In the genomic region with DNA sequence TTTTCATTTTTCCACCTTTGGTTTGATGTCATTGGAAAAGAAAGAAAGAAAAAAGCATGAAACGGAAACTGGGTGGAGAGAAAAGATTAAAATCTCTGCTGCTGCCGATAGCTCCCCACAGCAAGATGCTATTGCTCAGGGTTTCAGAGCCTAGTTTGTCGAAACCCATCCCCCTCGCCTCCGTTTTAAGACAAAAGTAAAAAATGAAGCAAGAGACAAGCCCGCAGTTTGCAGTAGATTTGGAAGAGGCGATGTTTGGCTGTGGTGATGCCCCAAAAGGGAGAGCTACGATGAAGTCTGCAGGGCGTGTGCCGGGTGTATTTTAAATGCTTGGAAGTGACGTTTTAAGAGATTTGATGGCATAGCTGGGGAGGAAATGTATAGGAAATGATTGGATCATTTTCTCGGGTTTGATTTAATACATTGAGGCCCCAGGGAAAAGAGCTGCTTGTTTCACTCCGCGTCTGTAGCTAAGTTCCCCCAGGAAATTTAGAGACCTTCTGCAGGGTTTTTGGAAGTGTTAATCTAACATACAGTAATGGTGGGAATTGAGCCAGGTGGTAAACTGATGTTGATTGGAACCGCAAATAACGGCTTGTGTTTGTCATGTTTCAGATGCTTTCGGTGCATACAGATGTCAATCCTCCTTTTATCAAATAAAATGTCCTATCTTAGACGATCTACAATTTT, we compare ENCODE assay signal across 7 cellular contexts. TPM values are rescaled to one million over a fixed set of nuclear protein-coding genes. Genes with fewer than 3 reads are reported as not detected.
A peak's percentile ranks its signal among the peaks of the same experiment; 100 is the strongest.
DNase-seq lines count a peak whose midpoint lies in the region; ATAC-seq and TF ChIP-seq lines count a peak whose summit lies in the region.

No MANE protein-coding gene starts in this region.

- TF ChIP-seq CTCF in GM06990 (IDR thresholded peaks at IDR 0.05; ENCODE audit: insufficient read depth, low read length, poor library complexity, severe bottlenecking) (no peak), foreskin keratinocyte (conservative IDR thresholded peaks at IDR 0.05) (no peak), osteoblast (IDR thresholded peaks at IDR 0.05; ENCODE audit: extremely low read depth, low read depth, low read length) (no peak)

- no peaks in the 10 kb centered on the region for H3K27me3 Mint-ChIP-seq in activated CD8-positive, alpha-beta T cell treated with anti-CD3 and anti-CD28 coated beads, Interleukin-2, amount 10 ng/mL, durations not matched to agents 7 days and 5 days (ENCODE audit: low read depth)

- H3K4me1 Mint-ChIP-seq in activated CD8-positive, alpha-beta T cell treated with anti-CD3 and anti-CD28 coated beads, Interleukin-2, amount 10 ng/mL, durations not matched to agents 7 days and 5 days (ENCODE audit: low read depth) = peaks cover 72% of the 10 kb centered on the region

- H3K27ac Mint-ChIP-seq in activated CD8-positive, alpha-beta T cell treated with anti-CD3 and anti-CD28 coated beads, Interleukin-2, amount 10 ng/mL, durations not matched to agents 7 days and 5 days = peak overlapping the region; percentile 93

- peak overlapping the region; percentile 100 for H2AFZ ChIP-seq in osteoblast (ENCODE audit: low read length)

- peak overlapping the region; percentile 83 for H3K27ac ChIP-seq in foreskin keratinocyte
- peak overlapping the region; percentile 88 for H3K27ac ChIP-seq in osteoblast (ENCODE audit: low read depth, low read length)

- H3K79me2 ChIP-seq in osteoblast (ENCODE audit: insufficient read depth, low read length) = peaks cover 54% of the 10 kb centered on the region

- ATAC-seq in activated CD8-positive, alpha-beta T cell treated with anti-CD3 and anti-CD28 coated beads, Interleukin-2, amount 10 ng/mL, durations not matched to agents 7 days and 5 days = peak; percentile 12
- ATAC-seq in foreskin keratinocyte = no peak

- peaks cover 10% of the 10 kb centered on the region for H3K4me1 ChIP-seq in foreskin keratinocyte
- H3K4me1 ChIP-seq in osteoblast (ENCODE audit: insufficient read depth, low read length) = peaks cover 13% of the 10 kb centered on the region

- POLR2A ChIA-PET in activated CD8-positive, alpha-beta T cell treated with anti-CD3 and anti-CD28 coated beads, Interleukin-2, amount 10 ng/mL, durations not matched to agents 7 days and 5 days (lab: Charles Lee) = interaction anchor here (0.7 to 4.0 kb wide), 19 partner anchors 8 to 186 kb away, joined by 3 to 86 read pairs (median 7); a partner anchor contains a TSS

- no peaks in the 10 kb centered on the region for H3K27me3 ChIP-seq in GM06990 (replicated peaks; ENCODE audit: control insufficient read depth, insufficient read depth, low read length)
- no peaks in the 10 kb centered on the region for H3K27me3 ChIP-seq in foreskin keratinocyte
- no peaks in the 10 kb centered on the region for H3K27me3 ChIP-seq in osteoblast (ENCODE audit: insufficient read depth, low read length)

- H3K36me3 Mint-ChIP-seq in activated CD8-positive, alpha-beta T cell treated with anti-CD3 and anti-CD28 coated beads, Interleukin-2, amount 10 ng/mL, durations not matched to agents 7 days and 5 days (ENCODE audit: low read depth) = peaks cover 38% of the 10 kb centered on the region

- H4K20me1 ChIP-seq in osteoblast (ENCODE audit: insufficient read depth, low read length) = peaks cover 37% of the 10 kb centered on the region

- no peaks in the 10 kb centered on the region for H3K9me3 ChIP-seq in osteoblast (ENCODE audit: low read depth, low read length)

- H3K36me3 ChIP-seq in GM06990 (ENCODE audit: control insufficient read depth, insufficient read depth, low read length) = no peaks in the 10 kb centered on the region
- no peaks in the 10 kb centered on the region for H3K36me3 ChIP-seq in osteoblast (ENCODE audit: insufficient read depth, low read length)

- no peak for DNase-seq in GM06990 (ENCODE audit: extremely low read depth, insufficient read length)
- DNase-seq in HuH-7.5 (ENCODE audit: low spot score) = peak; percentile 19
- peak; percentile 69 for DNase-seq in activated CD8-positive, alpha-beta T cell treated with anti-CD3 and anti-CD28 coated beads, Interleukin-2, amount 10 ng/mL, durations not matched to agents 7 days and 5 days
- DNase-seq in foreskin keratinocyte = peak in 1 of 2 donors; percentile 23
- peak; percentile 64 for DNase-seq in osteoblast (ENCODE audit: insufficient read length, low spot score, missing footprints)
- no peak for DNase-seq in activated CD4-positive, CD25-positive, alpha-beta regulatory T cell (lab: John Stamatoyannopoulos, UW)
- DNase-seq in DMS153 (lab: John Stamatoyannopoulos, UW) = no peak

- no peaks in the 10 kb centered on the region for H3K9me3 Mint-ChIP-seq in activated CD8-positive, alpha-beta T cell treated with anti-CD3 and anti-CD28 coated beads, Interleukin-2, amount 10 ng/mL, durations not matched to agents 7 days and 5 days (ENCODE audit: insufficient read depth)

- peak overlapping the region; percentile 71 for H3K4me3 ChIP-seq in GM06990 (replicated peaks; ENCODE audit: low read depth, low read length)
- peak overlapping the region; percentile 90 for H3K4me3 ChIP-seq in osteoblast (ENCODE audit: insufficient read depth, low read length)

- peak overlapping the region; percentile 98 for H3K4me2 ChIP-seq in osteoblast (ENCODE audit: insufficient read depth, low read length)

- H3K4me3 Mint-ChIP-seq in activated CD8-positive, alpha-beta T cell treated with anti-CD3 and anti-CD28 coated beads, Interleukin-2, amount 10 ng/mL, durations not matched to agents 7 days and 5 days = peak overlapping the region; percentile 93

- CTCF ChIA-PET in activated CD8-positive, alpha-beta T cell treated with anti-CD3 and anti-CD28 coated beads, Interleukin-2, amount 10 ng/mL, durations not matched to agents 7 days and 5 days (lab: Charles Lee) = interaction anchor here (0.7 to 6.0 kb wide), 19 partner anchors 10 to 418 kb away, joined by 3 to 91 read pairs (median 6); a partner anchor contains a TSS

RNA-seq across cellular contexts. Expression of a gene that starts 0.9 kb away (rescaled TPM):
- total RNA-seq in activated CD8-positive, alpha-beta T cell treated with anti-CD3 and anti-CD28 coated beads, Interleukin-2, amount 10 ng/mL, durations not matched to agents 7 days and 5 days = 10 to 100 TPM; 47.2 TPM
- 34.6 and 36.4 TPM in 2 replicates for total RNA-seq in foreskin keratinocyte
- polyA plus RNA-seq in foreskin keratinocyte = 25.0 and 26.4 TPM in 2 replicates
- total RNA-seq in osteoblast = 87.5 and 115 TPM in 2 replicates

Comparison
In these comparisons a context has a peak if more than half of its experiments do, and no peak if none do; other contexts are left out.
1. DNase-seq: peak in HuH-7.5 (single experiment), activated CD8-positive, alpha-beta T cell treated with anti-CD3 and anti-CD28 coated beads, Interleukin-2, amount 10 ng/mL, durations not matched to agents 7 days and 5 days (single experiment) and osteoblast (single experiment); none in GM06990 (single experiment), activated CD4-positive, CD25-positive, alpha-beta regulatory T cell (0 of 4) and DMS153 (single experiment).